Comparison of ENCODE assay signal across 8 cellular contexts in the genomic region with DNA sequence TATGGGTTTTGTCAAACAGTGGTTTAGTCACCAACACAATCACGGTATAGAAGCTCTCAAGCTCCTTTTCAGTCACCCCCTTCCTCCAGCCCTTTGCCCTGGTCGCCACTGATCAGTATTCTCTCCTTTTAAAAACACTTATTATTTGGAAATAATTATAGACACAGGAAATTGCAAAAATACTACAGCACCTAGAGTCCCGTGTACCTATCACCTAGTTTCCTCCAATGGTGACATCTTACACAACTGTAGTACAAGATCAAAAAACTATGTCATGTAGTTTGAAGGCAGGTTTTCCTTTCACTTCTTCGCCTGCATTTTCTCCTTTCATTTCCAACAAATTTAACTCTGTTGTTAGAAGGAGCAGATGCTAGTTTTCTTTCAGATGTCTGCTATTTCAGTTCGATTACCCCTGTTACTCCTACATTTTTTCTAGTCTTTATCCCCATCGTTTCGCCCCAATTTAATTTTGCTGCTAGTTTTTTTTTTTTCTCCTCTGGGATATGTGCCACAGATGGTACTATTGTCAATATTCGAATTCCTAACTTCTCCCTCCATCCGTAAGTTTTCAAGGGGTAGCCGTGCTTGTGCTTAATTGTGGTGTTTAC. TPM values are rescaled to one million over a fixed set of nuclear protein-coding genes. Genes with fewer than 3 reads are reported as not detected.
DNase-seq lines count a peak whose midpoint lies in the region; ATAC-seq, FAIRE-seq and TF ChIP-seq lines count a peak whose summit lies in the region.

No MANE protein-coding gene starts in this region.

- H3K4me1 ChIP-seq in pancreas, result peaks cover 0 to 12% (median 7%) of the 10 kb centered on the region in 3 donors

- peak overlapping the region; percentile 98 for H3K27ac Mint-ChIP-seq in activated CD4-positive, alpha-beta memory T cell treated with anti-CD3 and anti-CD28 coated beads for 36 hours

- intact Hi-C loops in activated CD4-positive, alpha-beta memory T cell treated with anti-CD3 and anti-CD28 coated beads for 36 hours (cut with micrococcal nuclease), result loop anchor here (1.0 to 10.0 kb wide), 6 partner anchors 120 to 670 kb away; a partner anchor contains a TSS
- intact Hi-C loops in pancreas (cut with DNase I), result loop anchor here in 1 of 3 donors (5.0 kb wide), 1 partner anchor 219 kb away; a partner anchor contains a TSS

- ATAC-seq in pancreas (peak; percentile 7 to 43 (median 18)), GM19351 (IDR thresholded peaks at IDR 0.05; ENCODE audit: unreplicated experiment) (no peak)

- WGBS in pancreas, 2 donors, result 1% methylated on average over 10 of the region's 10 CpGs

- CTCF ChIA-PET in activated CD4-positive, alpha-beta memory T cell treated with anti-CD3 and anti-CD28 coated beads for 36 hours (lab: Charles Lee), result interaction anchor here (0.8 kb wide), 1 partner anchor 119 kb away, joined by 3 read pairs; no protein-coding TSS in a partner anchor

- TF ChIP-seq CTCF in fibroblast of villous mesenchyme (IDR thresholded peaks at IDR 0.05; ENCODE audit: insufficient read depth, low read depth, low read length) (no peak), pancreas (IDR thresholded peaks at IDR 0.05) (no peak)

- H3K4me3 Mint-ChIP-seq in activated CD4-positive, alpha-beta memory T cell treated with anti-CD3 and anti-CD28 coated beads for 36 hours, result peak overlapping the region; percentile 87

- H3K9me3 ChIP-seq in pancreas, result no peaks in the 10 kb centered on the region

- H3K9me3 Mint-ChIP-seq in activated CD4-positive, alpha-beta memory T cell treated with anti-CD3 and anti-CD28 coated beads for 36 hours, result no peaks in the 10 kb centered on the region

- no peak for FAIRE-seq in pancreas (lab: Jason Lieb, UNC)

- H3K4me1 Mint-ChIP-seq in activated CD4-positive, alpha-beta memory T cell treated with anti-CD3 and anti-CD28 coated beads for 36 hours (ENCODE audit: low read depth), result peaks cover 20% of the 10 kb centered on the region

- peak overlapping the region; percentile 97 to 99 (median 98) for H3K27ac ChIP-seq in pancreas

- POLR2A ChIA-PET in activated CD4-positive, alpha-beta memory T cell treated with anti-CD3 and anti-CD28 coated beads for 36 hours (lab: Charles Lee), result interaction anchor here (0.7 to 1.8 kb wide), 3 partner anchors 119 to 220 kb away, joined by 3 to 11 read pairs (median 4); a partner anchor contains a TSS

- H3K36me3 ChIP-seq in pancreas, result no peaks in the 10 kb centered on the region

- no peaks in the 10 kb centered on the region for H3K27me3 Mint-ChIP-seq in activated CD4-positive, alpha-beta memory T cell treated with anti-CD3 and anti-CD28 coated beads for 36 hours

- H3K27me3 ChIP-seq in pancreas, result no peaks in the 10 kb centered on the region

- H3K4me3 ChIP-seq in fibroblast of villous mesenchyme (ENCODE audit: low read depth, low read length) (peak overlapping the region; percentile 83), pancreas (peak overlapping the region; percentile 46 to 77 (median 60))

- no peaks in the 10 kb centered on the region for H3K36me3 Mint-ChIP-seq in activated CD4-positive, alpha-beta memory T cell treated with anti-CD3 and anti-CD28 coated beads for 36 hours

- DNase-seq in stimulated activated CD4-positive, alpha-beta T cell treated with anti-CD3 and anti-CD28 coated beads, Interleukin-4, amount 100 ng/mL, for 24 hours, result peak; percentile 9
- no peak for DNase-seq in stimulated activated CD4-positive, alpha-beta T cell treated with anti-CD3 and anti-CD28 coated beads, Interleukin-12 subunit alpha, Interleukin-12 subunit beta, amount 100 ng/mL, for 4 hours
- DNase-seq in LoVo (ENCODE audit: low spot score), result peak; percentile 10
- DNase-seq in activated CD4-positive, alpha-beta memory T cell treated with anti-CD3 and anti-CD28 coated beads for 36 hours, result peak; percentile 17
- peak; percentile 48 for DNase-seq in fibroblast of villous mesenchyme (ENCODE audit: low read depth)
- DNase-seq in pancreas, result no peak
- DNase-seq in foreskin melanocyte, result no peak

RNA-seq across cellular contexts. Expression of a gene that starts 0.6 kb away (rescaled TPM):
- 1 to 10 TPM; 8.5 to 9.7 TPM for total RNA-seq in activated CD4-positive, alpha-beta memory T cell treated with anti-CD3 and anti-CD28 coated beads for 36 hours
- 5.8 and 9.1 TPM in 2 replicates for total RNA-seq in fibroblast of villous mesenchyme
- 1 to 10 TPM; 3.3 to 5.2 (median 3.5) TPM for total RNA-seq in pancreas
- 1 to 10 TPM; 3.4 to 3.9 TPM for polyA plus RNA-seq in pancreas

Comparison
In these comparisons a context has a peak if more than half of its experiments do, and no peak if none do; other contexts are left out.
1. DNase-seq: peak in stimulated activated CD4-positive, alpha-beta T cell treated with anti-CD3 and anti-CD28 coated beads, Interleukin-4, amount 100 ng/mL, for 24 hours (single experiment), LoVo (single experiment), activated CD4-positive, alpha-beta memory T cell treated with anti-CD3 and anti-CD28 coated beads for 36 hours (single experiment) and fibroblast of villous mesenchyme (single experiment); none in stimulated activated CD4-positive, alpha-beta T cell treated with anti-CD3 and anti-CD28 coated beads, Interleukin-12 subunit alpha, Interleukin-12 subunit beta, amount 100 ng/mL, for 4 hours (single experiment), pancreas (0 of 6) and foreskin melanocyte (single experiment).